In genomic region chr17:67246398-67246647, GRCh38 we compare ENCODE assay signal across 8 cellular contexts. TPM values are rescaled to one million over a fixed set of nuclear protein-coding genes. Genes with fewer than 3 reads are reported as not detected.
DNase-seq lines count a peak whose midpoint lies in the region; ATAC-seq and TF ChIP-seq lines count a peak whose summit lies in the region.

No MANE protein-coding gene starts in this region.

- H3K27ac ChIP-seq in ascending aorta, result peak overlapping the region in 1 of 2 donors; percentile 45
- peak overlapping the region; percentile 98 to 99 for H3K27ac ChIP-seq in liver (ENCODE audit: low read depth in 1 of 2, low read length in 2 of 2)

- H3K27ac Mint-ChIP-seq in activated T-cell treated with anti-CD3 and anti-CD28 coated beads, Interleukin-2, amount 50 U/mL, for 72 hours, result no peak overlapping the region
- peak overlapping the region; percentile 92 for H3K27ac Mint-ChIP-seq in type B pancreatic cell

- no peak for DNase-seq in activated T-cell treated with anti-CD3 and anti-CD28 coated beads, Interleukin-2, amount 50 U/mL, for 72 hours
- no peak for DNase-seq in activated T-cell treated with anti-CD3 and anti-CD28 coated beads, Interleukin-2, amount 50 U/mL, for 1 hour
- DNase-seq in ascending aorta (ENCODE audit: low spot score in 2 of 2), result no peak
- DNase-seq in type B pancreatic cell (ENCODE audit: extremely low spot score, unreplicated experiment), result no peak
- DNase-seq in amniotic stem cell (lab: John Stamatoyannopoulos, UW), result no peak

- H3K4me3 Mint-ChIP-seq in activated T-cell treated with anti-CD3 and anti-CD28 coated beads, Interleukin-2, amount 50 U/mL, for 72 hours, result peak overlapping the region; percentile 77 to 84
- peak overlapping the region; percentile 90 for H3K4me3 Mint-ChIP-seq in type B pancreatic cell

- peaks cover 9% of the 10 kb centered on the region for H3K27me3 Mint-ChIP-seq in activated T-cell treated with anti-CD3 and anti-CD28 coated beads, Interleukin-2, amount 50 U/mL, for 72 hours (ENCODE audit: low read depth)
- H3K27me3 Mint-ChIP-seq in type B pancreatic cell, result no peaks in the 10 kb centered on the region

- TF ChIP-seq CTCF in ascending aorta (IDR thresholded peaks at IDR 0.05) (no peak), liver (IDR thresholded peaks at IDR 0.05; ENCODE audit: low read depth, low read length, missing input control) (no peak), type B pancreatic cell (conservative IDR thresholded peaks at IDR 0.05) (no peak)

- H3K4me1 ChIP-seq in ascending aorta (peaks cover 0 to 12% of the 10 kb centered on the region in 2 donors), liver (ENCODE audit: control insufficient read depth in 4 of 4, insufficient read depth in 4 of 4, low read length in 3 of 4) (peaks cover 4 to 33% (median 22%) of the 10 kb centered on the region in 4 donors)

- H3K9me3 Mint-ChIP-seq in activated T-cell treated with anti-CD3 and anti-CD28 coated beads, Interleukin-2, amount 50 U/mL, for 72 hours, result no peaks in the 10 kb centered on the region
- no peaks in the 10 kb centered on the region for H3K9me3 Mint-ChIP-seq in type B pancreatic cell

- H3K4me1 Mint-ChIP-seq in activated T-cell treated with anti-CD3 and anti-CD28 coated beads, Interleukin-2, amount 50 U/mL, for 72 hours (ENCODE audit: low read depth), result peaks cover 28% of the 10 kb centered on the region
- peaks cover 17% of the 10 kb centered on the region for H3K4me1 Mint-ChIP-seq in type B pancreatic cell (ENCODE audit: unreplicated experiment)

- peak overlapping the region; percentile 22 to 25 for H3K9ac ChIP-seq in liver (ENCODE audit: low read depth in 1 of 2, low read length in 2 of 2)

- H3K9me3 ChIP-seq in ascending aorta (no peaks in the 10 kb centered on the region), liver (ENCODE audit: control insufficient read depth in 4 of 4, low read length in 3 of 4) (no peaks in the 10 kb centered on the region)

- H3K36me3 Mint-ChIP-seq in activated T-cell treated with anti-CD3 and anti-CD28 coated beads, Interleukin-2, amount 50 U/mL, for 72 hours (ENCODE audit: insufficient read depth in 2 of 2), result peaks cover 6 to 9% of the 10 kb centered on the region in 2 donors
- H3K36me3 Mint-ChIP-seq in type B pancreatic cell, result peaks cover 8% of the 10 kb centered on the region

- peaks cover 0 to 3% of the 10 kb centered on the region in 2 donors for H3K36me3 ChIP-seq in ascending aorta
- H3K36me3 ChIP-seq in liver (ENCODE audit: control insufficient read depth in 4 of 4, insufficient read depth in 3 of 4, low read depth in 1 of 4, low read length in 3 of 4), result no peaks in the 10 kb centered on the region

- ATAC-seq in activated T-cell treated with anti-CD3 and anti-CD28 coated beads, Interleukin-2, amount 50 U/mL, for 72 hours (replicated peaks in 1 of 2), result no peak
- no peak for ATAC-seq in HG03439 (IDR thresholded peaks at IDR 0.05; ENCODE audit: unreplicated experiment)
- ATAC-seq in HG03139 (IDR thresholded peaks at IDR 0.05; ENCODE audit: unreplicated experiment), result no peak

- WGBS in liver, result 17% methylated on average over 8 of the region's 8 CpGs

- H3K27me3 ChIP-seq in ascending aorta, result no peaks in the 10 kb centered on the region
- no peaks in the 10 kb centered on the region for H3K27me3 ChIP-seq in liver (ENCODE audit: control insufficient read depth in 4 of 4, insufficient read depth in 4 of 4, low read length in 3 of 4)

- TF ChIP-seq RAD21 in liver (IDR thresholded peaks at IDR 0.05), result no peak

- H3K4me3 ChIP-seq in ascending aorta, result peak overlapping the region; percentile 76 to 91
- peak overlapping the region in 2 of 3 donors; percentile 86 to 91 for H3K4me3 ChIP-seq in liver (ENCODE audit: low read depth in 1 of 3, low read length in 3 of 3)

- intact Hi-C loops in ascending aorta (cut with DNase I), result loop anchor here (10.0 kb wide), 1 partner anchor 118 kb away; the partner anchor contains the start of gene PSMD12

TF ChIP-seq in liver, 16 proteins besides CTCF, POLR2A, EP300 and RAD21:
- TF ChIP-seq HNF4G (IDR thresholded peaks at IDR 0.05), result no peak
- TF ChIP-seq ATF3 (IDR thresholded peaks at IDR 0.05), result no peak
- no peak for TF ChIP-seq FOXA1 (IDR thresholded peaks at IDR 0.05)
- TF ChIP-seq, protein P1, sequence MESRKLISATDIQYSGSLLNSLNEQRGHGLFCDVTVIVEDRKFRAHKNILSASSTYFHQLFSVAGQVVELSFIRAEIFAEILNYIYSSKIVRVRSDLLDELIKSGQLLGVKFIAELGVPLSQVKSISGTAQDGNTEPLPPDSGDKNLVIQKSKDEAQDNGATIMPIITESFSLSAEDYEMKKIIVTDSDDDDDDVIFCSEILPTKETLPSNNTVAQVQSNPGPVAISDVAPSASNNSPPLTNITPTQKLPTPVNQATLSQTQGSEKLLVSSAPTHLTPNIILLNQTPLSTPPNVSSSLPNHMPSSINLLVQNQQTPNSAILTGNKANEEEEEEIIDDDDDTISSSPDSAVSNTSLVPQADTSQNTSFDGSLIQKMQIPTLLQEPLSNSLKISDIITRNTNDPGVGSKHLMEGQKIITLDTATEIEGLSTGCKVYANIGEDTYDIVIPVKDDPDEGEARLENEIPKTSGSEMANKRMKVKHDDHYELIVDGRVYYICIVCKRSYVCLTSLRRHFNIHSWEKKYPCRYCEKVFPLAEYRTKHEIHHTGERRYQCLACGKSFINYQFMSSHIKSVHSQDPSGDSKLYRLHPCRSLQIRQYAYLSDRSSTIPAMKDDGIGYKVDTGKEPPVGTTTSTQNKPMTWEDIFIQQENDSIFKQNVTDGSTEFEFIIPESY (IDR thresholded peaks at IDR 0.05), result no peak
- no peak for TF ChIP-seq EGR1 (IDR thresholded peaks at IDR 0.05; ENCODE audit: low read depth in 2 of 2)
- TF ChIP-seq HNF4A (conservative IDR thresholded peaks at IDR 0.05), result no peak
- TF ChIP-seq TAF1 (conservative IDR thresholded peaks at IDR 0.05), result no peak
- TF ChIP-seq GABPA (IDR thresholded peaks at IDR 0.05 in 1 of 2, conservative IDR thresholded peaks at IDR 0.05 in 1 of 2), result no peak

RNA-seq across cellular contexts. Expression of gene HELZ, which starts 1.3 kb away (rescaled TPM):
- total RNA-seq in activated T-cell treated with anti-CD3 and anti-CD28 coated beads, Interleukin-2, amount 50 U/mL, for 72 hours, result 10 to 100 TPM; 51.3 to 52.0 TPM
- total RNA-seq in ascending aorta, result 36.1 TPM
- 10 to 100 TPM; 31.2 to 69.2 TPM for total RNA-seq in liver
- polyA plus RNA-seq in liver, result 10 to 100 TPM in 1 of 2 donors, 1 to 10 TPM in 1; 3.8 to 20.2 TPM
- total RNA-seq in type B pancreatic cell (ENCODE audit: low replicate concordance), result 55.1 and 57.3 TPM in 2 replicates
